In genomic region chr13:94959616-94960015, GRCh38 we compare ENCODE assay signal across 22 cellular contexts.
"Had no signal": no experiment of that assay in that cellular context is flagged by ENCODE, and none has a peak within 500 bp of the region (broad histone marks: within the 10 kb centered on the region; RNA-seq: fewer than 3 reads in every experiment).

No MANE protein-coding gene starts in this region.

- H3K9me3 ChIP-seq: breast epithelium, SJSA1 had no signal

- H3K9ac ChIP-seq: KMS-11 had no signal

- H3K27ac ChIP-seq: breast epithelium, KMS-11, SJSA1 had no signal

- H3K4me1 ChIP-seq: breast epithelium, SJSA1 had no signal

- H3K36me3 ChIP-seq: breast epithelium, SJSA1 had no signal

- FAIRE-seq: HepG2, RCC 7860 had no signal

- H3K4me2 ChIP-seq: KMS-11 had no signal

- H3K4me3 ChIP-seq: breast epithelium, SJSA1 had no signal

- DNase-seq: activated CD4-positive, alpha-beta memory T cell treated with anti-CD3 and anti-CD28 coated beads for 36 hours; activated CD4-positive, alpha-beta T cell treated with anti-CD3 and anti-CD28 coated beads for 48 hours; activated CD4-positive, CD25-positive, alpha-beta regulatory T cell treated with anti-CD3 and anti-CD28 coated beads, Interleukin-2, amount 50 U/mL, for 72 hours; activated CD8-positive, alpha-beta memory T cell treated with anti-CD3 and anti-CD28 coated beads for 24 hours; activated gamma-delta T cell; activated naive CD4-positive, alpha-beta T cell treated with anti-CD3 and anti-CD28 coated beads for 36 hours; activated T-cell treated with anti-CD3 and anti-CD28 coated beads, Interleukin-2, amount 50 U/mL, for 4 hours; NCI-H1092 treated with DMSO at 0.1 percent for 48 hours; NCI-H1417 treated with DMSO at 0.1 percent for 48 hours; NCI-H1694; NCI-H2029; NCI-H2107; NCI-H345; NCI-H510A treated with DMSO at 0.1 percent for 48 hours; NCI-H69; SHP77; SW 1271 had no signal
